21 cellular contexts compared by ENCODE assay signal in the genomic region with DNA sequence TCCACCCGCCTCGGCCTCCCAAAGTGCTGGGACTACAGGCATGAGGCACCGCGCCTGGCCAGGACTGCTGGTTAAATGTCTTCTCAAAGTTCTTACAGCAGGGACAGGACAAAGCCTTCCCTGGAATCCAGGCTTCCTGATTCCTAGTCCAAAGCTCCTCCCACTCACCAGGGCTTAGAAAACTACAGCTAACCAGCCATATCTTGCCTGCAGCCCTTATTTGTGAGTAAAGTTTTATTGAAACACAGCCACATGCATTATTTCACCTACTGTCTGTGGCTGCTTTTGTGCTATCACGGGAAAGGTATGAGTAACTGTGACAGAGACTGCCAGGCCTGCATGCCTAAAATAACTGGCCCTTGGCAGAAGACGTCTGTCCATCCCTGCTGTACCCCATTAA. TPM values are rescaled to one million over a fixed set of nuclear protein-coding genes. Genes with fewer than 3 reads are reported as not detected.
DNase-seq lines count a peak whose midpoint lies in the region; ATAC-seq, FAIRE-seq and TF ChIP-seq lines count a peak whose summit lies in the region.
"Had no signal": no experiment of that assay in that cellular context is flagged by ENCODE, and none has a peak within 500 bp of the region (broad histone marks: within the 10 kb centered on the region; RNA-seq: fewer than 3 reads in every experiment).

No MANE protein-coding gene starts in this region.

- peak overlapping the region; percentile 73 for H3K9ac ChIP-seq in BLaER1
- H3K9ac ChIP-seq: KMS-11, SK-N-SH had no signal

- ATAC-seq in HG03135 (IDR thresholded peaks at IDR 0.05; ENCODE audit: unreplicated experiment) (no peak), GM19463 (IDR thresholded peaks at IDR 0.05; ENCODE audit: unreplicated experiment) (no peak)
- ATAC-seq: Panc1, T-cell had no signal

- H3K4me2 ChIP-seq in BLaER1, result peak overlapping the region; percentile 90
- H3K4me2 ChIP-seq: KMS-11, SK-N-SH had no signal

- no peaks in the 10 kb centered on the region for H3K9me3 Mint-ChIP-seq in HFFc6
- H3K9me3 Mint-ChIP-seq: CD4-positive, alpha-beta memory T cell; T-cell had no signal

- DNase-seq in HFFc6, result peak; percentile 39
- DNase-seq in SJCRH30, result peak; percentile 58 to 81
- peak; percentile 33 for DNase-seq in kidney tubule cell (ENCODE audit: low spot score)
- no peak for DNase-seq in HTR-8/SVneo (ENCODE audit: insufficient read length, low spot score)
- DNase-seq in COLO668 (lab: John Stamatoyannopoulos, UW; ENCODE audit: unreplicated experiment), result no peak
- DNase-seq: ACHN; CD4-positive, alpha-beta memory T cell; HCEC 1CT; MM.1S; NCI-H1105; NCI-H1694; NCI-H2171 treated with DMSO at 0.1 percent for 48 hours; NCI-H524; SK-N-SH; T-cell had no signal

- peaks cover 6% of the 10 kb centered on the region; the same call in 1 of the 2 replicates for H3K9me3 ChIP-seq in BLaER1
- H3K9me3 ChIP-seq in SJCRH30 (replicated peaks), result no peaks in the 10 kb centered on the region
- H3K9me3 ChIP-seq: SK-N-SH had no signal

- no peak for TF ChIP-seq CTCF in HFFc6 (IDR thresholded peaks at IDR 0.05)

- H3K4me3 ChIP-seq in BLaER1 (peak overlapping the region; percentile 29; the same call in 1 of the 2 replicates), SJCRH30 (no peak overlapping the region)

- H3K27me3 Mint-ChIP-seq in HFFc6 (ENCODE audit: insufficient read depth), result peaks cover 1% of the 10 kb centered on the region
- H3K27me3 Mint-ChIP-seq: CD4-positive, alpha-beta memory T cell; T-cell had no signal

- H3K27me3 ChIP-seq in BLaER1, result no peaks in the 10 kb centered on the region
- H3K27me3 ChIP-seq in SJCRH30, result no peaks in the 10 kb centered on the region

- H3K4me1 Mint-ChIP-seq in HFFc6 (ENCODE audit: low read depth), result peaks cover 7% of the 10 kb centered on the region
- H3K4me1 Mint-ChIP-seq: T-cell had no signal

- H3K36me3 Mint-ChIP-seq in HFFc6 (ENCODE audit: low read depth), result peaks cover 38% of the 10 kb centered on the region

- peak overlapping the region; percentile 77 for H3K27ac ChIP-seq in BLaER1
- H3K27ac ChIP-seq in SJCRH30, result peak overlapping the region; percentile 58
- H3K27ac ChIP-seq: KMS-11 had no signal

- H4K20me1 ChIP-seq in BLaER1, result no peaks in the 10 kb centered on the region

- H3K36me3 ChIP-seq in BLaER1, result peaks cover 32% of the 10 kb centered on the region
- no peaks in the 10 kb centered on the region for H3K36me3 ChIP-seq in SJCRH30

- no peak for FAIRE-seq in HTR-8/SVneo (lab: Jason Lieb, UNC)
- FAIRE-seq: G401.6 had no signal

- peak overlapping the region; percentile 43 for H3K27ac Mint-ChIP-seq in HFFc6
- H3K27ac Mint-ChIP-seq: T-cell had no signal

- H3K4me3 Mint-ChIP-seq in HFFc6, result no peak overlapping the region
- H3K4me3 Mint-ChIP-seq: CD4-positive, alpha-beta memory T cell; T-cell had no signal

- H3K4me1 ChIP-seq in BLaER1 (peaks cover 97% of the 10 kb centered on the region), SJCRH30 (peaks cover 44% of the 10 kb centered on the region)

RNA-seq across cellular contexts. Expression of a gene that starts 24.4 kb away (rescaled TPM):
- total RNA-seq in HFFc6 (2021; fragmentation: NEBNext Ultra II Directional; extraction: Animal tissue kit (Norgen Biotek cat#: 25700)), result 10 to 100 TPM; 17.4 to 30.6 (median 27.8) TPM
- total RNA-seq in SJCRH30 (2014; rRNA removed; shearing (Covaris generic)), result 17.7 and 18.0 TPM in 2 replicates

RNA-seq across cellular contexts. Expression of a gene that starts 39.8 kb away (rescaled TPM):
- total RNA-seq in HFFc6 (2021; fragmentation: NEBNext Ultra II Directional; extraction: Animal tissue kit (Norgen Biotek cat#: 25700)), result not detected
- total RNA-seq in SJCRH30 (2014; rRNA removed; shearing (Covaris generic)), result 0.73 and 0.86 TPM in 2 replicates
- total RNA-seq: CD4-positive, alpha-beta memory T cell; T-cell had no signal

Comparison
In these comparisons a context has a peak if more than half of its experiments do, and no peak if none do; other contexts are left out.
1. DNase-seq: peak in HFFc6 (single experiment), SJCRH30 (2 of 2) and kidney tubule cell (single experiment); none in HTR-8/SVneo (single experiment) and COLO668 (single experiment).